Comparison of ENCODE assay signal across 17 cellular contexts in the genomic region with DNA sequence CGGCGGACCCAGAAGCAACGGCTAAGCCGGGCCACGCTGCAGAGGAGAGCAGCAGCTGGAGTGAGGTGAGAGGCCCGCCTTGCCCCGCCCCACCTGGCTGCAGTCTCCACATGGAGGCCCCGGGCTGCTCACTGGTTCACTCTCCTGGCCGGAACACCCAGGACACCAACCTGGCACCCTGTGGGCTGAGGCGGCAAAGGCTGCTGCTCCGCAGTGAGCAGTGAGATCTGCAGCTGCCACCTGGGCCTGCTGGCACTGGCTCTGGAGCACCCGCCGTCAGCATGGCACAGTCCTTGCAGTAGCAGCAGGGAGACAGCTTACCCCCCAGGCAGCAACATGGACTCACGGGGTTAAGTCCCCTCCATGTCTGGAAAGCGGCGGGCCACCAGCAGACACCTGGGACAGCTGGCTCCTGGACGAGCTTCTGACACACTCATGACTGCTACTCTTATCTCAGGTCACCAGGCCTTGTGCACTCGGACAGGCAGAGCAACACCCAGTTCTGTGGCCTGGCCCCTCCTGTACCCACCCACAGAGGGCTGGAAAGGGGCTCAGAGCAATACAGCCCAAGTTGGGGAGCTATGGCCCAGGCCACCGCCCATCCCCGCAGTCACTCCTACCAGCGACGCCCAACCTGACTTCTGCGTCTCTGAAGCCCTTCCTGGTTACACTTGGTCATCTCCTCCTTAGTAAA. TPM values are rescaled to one million over a fixed set of nuclear protein-coding genes. Genes with fewer than 3 reads are reported as not detected.
A peak's percentile ranks its signal among the peaks of the same experiment; 100 is the strongest.
DNase-seq lines count a peak whose midpoint lies in the region; ATAC-seq and TF ChIP-seq lines count a peak whose summit lies in the region.
"Had no signal": no experiment of that assay in that cellular context is flagged by ENCODE, and none has a peak within 500 bp of the region (broad histone marks: within the 10 kb centered on the region; RNA-seq: fewer than 3 reads in every experiment).

No MANE protein-coding gene starts in this region.

- H3K4me3 ChIP-seq in cardiac muscle cell = no peak overlapping the region
- H3K4me3 ChIP-seq in uterus = no peak overlapping the region

- H3K27ac ChIP-seq in cardiac muscle cell (peak overlapping the region; percentile 66), VCaP (peak overlapping the region; percentile 68; the same call in 1 of the 2 replicates), layer of hippocampus (ENCODE audit: low read depth, low read length) (peak overlapping the region; percentile 52), uterus (peak overlapping the region; percentile 56 to 58)

- ATAC-seq in GM21423 (IDR thresholded peaks at IDR 0.05; ENCODE audit: unreplicated experiment) = no peak
- no peak for ATAC-seq in HG02970 (IDR thresholded peaks at IDR 0.05; ENCODE audit: low FRiP score, unreplicated experiment)
- ATAC-seq: stimulated activated naive CD8-positive, alpha-beta T cell treated with anti-CD3 and anti-CD28 coated beads, Interleukin-15, Interleukin-2, amounts not matched to agents 100 U/mL and 50 U/mL, for 24 hours had no signal

- TF ChIP-seq CTCF in cardiac muscle cell (IDR thresholded peaks at IDR 0.05; ENCODE audit: low read depth, low read length) (no peak), VCaP (conservative IDR thresholded peaks at IDR 0.05) (no peak), uterus (IDR thresholded peaks at IDR 0.05) (no peak)

- H3K36me3 ChIP-seq in cardiac muscle cell (no peaks in the 10 kb centered on the region), uterus (no peaks in the 10 kb centered on the region)

- no peak for TF ChIP-seq POLR2A in uterus (IDR thresholded peaks at IDR 0.05)

- no peaks in the 10 kb centered on the region for H3K27me3 ChIP-seq in cardiac muscle cell
- no peaks in the 10 kb centered on the region for H3K27me3 ChIP-seq in layer of hippocampus (ENCODE audit: control insufficient read depth, insufficient read depth, low read length)
- H3K27me3 ChIP-seq in uterus = no peaks in the 10 kb centered on the region

- H3K4me1 ChIP-seq in cardiac muscle cell (ENCODE audit: low read depth) (peaks cover 5% of the 10 kb centered on the region), uterus (peaks cover 0 to 9% of the 10 kb centered on the region in 2 donors)

- DNase-seq in cardiac muscle cell (ENCODE audit: low read depth in 1 of 2, low spot score in 1 of 2) = no peak
- no peak for DNase-seq in cardiac septum (ENCODE audit: low spot score)
- no peak for DNase-seq in uterus
- no peak for DNase-seq in mesenteric fat pad (ENCODE audit: low spot score)
- DNase-seq: activated CD4-positive, alpha-beta T cell treated with anti-CD3 and anti-CD28 coated beads for 4 hours; activated naive CD8-positive, alpha-beta T cell treated with anti-CD3 and anti-CD28 coated beads for 36 hours; CD8-positive, alpha-beta memory T cell; NCI-H2227 treated with DMSO at 0.1 percent for 48 hours; SIG-M5; stimulated activated CD4-positive, alpha-beta T cell treated with anti-CD3 and anti-CD28 coated beads, Interleukin-15, amount 100 ng/mL, for 24 hours; stimulated activated naive CD8-positive, alpha-beta T cell treated with anti-CD3 and anti-CD28 coated beads, Interleukin-15, Interleukin-2, amounts not matched to agents 100 U/mL and 50 U/mL, for 24 hours had no signal

- H3K9me3 ChIP-seq in cardiac muscle cell (ENCODE audit: low read depth) = no peaks in the 10 kb centered on the region
- H3K9me3 ChIP-seq in uterus = no peaks in the 10 kb centered on the region

- intact Hi-C loops in cardiac septum (cut with DNase I) = no loop called here
- intact Hi-C loops in uterus (cut with DNase I; ENCODE audit: low total_unique reads) = no loop called here

RNA-seq across cellular contexts. Expression of a gene that starts 13.2 kb away (rescaled TPM):
- total RNA-seq in cardiac muscle cell (10.2 and 10.4 TPM in 2 replicates), cardiac septum (5.2 TPM), uterus (1 to 10 TPM in 3 of 4 donors, not detected in 1; 5.4 to 9.0 (median 6.4) TPM), mesenteric fat pad (9.8 TPM)
- 15.5 and 20.6 TPM in 2 replicates for polyA plus RNA-seq in cardiac muscle cell

RNA-seq across cellular contexts. Expression of a gene that starts 17.6 kb away (rescaled TPM):
- total RNA-seq in cardiac muscle cell (62.5 and 108 TPM in 2 replicates), cardiac septum (112 TPM), uterus (100 to 1,000 TPM in 3 of 4 donors, 10 to 100 TPM in 1; 36.5 to 693 (median 144) TPM), mesenteric fat pad (99.0 TPM)
- 123 and 173 TPM in 2 replicates for polyA plus RNA-seq in cardiac muscle cell

RNA-seq across cellular contexts. Expression of a gene that starts 25.5 kb away (rescaled TPM):
- total RNA-seq in cardiac muscle cell (3.7 and 4.6 TPM in 2 replicates), cardiac septum (0.59 TPM), uterus (10 to 100 TPM in 2 of 4 donors, 1 to 10 TPM in 2; 3.4 to 17.8 (median 11.0) TPM), mesenteric fat pad (not detected)
- polyA plus RNA-seq in cardiac muscle cell = 0.67 and 0.99 TPM in 2 replicates
- total RNA-seq: CD8-positive, alpha-beta memory T cell; fibroblast of villous mesenchyme; pulmonary artery endothelial cell had no signal
- polyA plus RNA-seq: CD8-positive, alpha-beta memory T cell had no signal
